In the genomic region with DNA sequence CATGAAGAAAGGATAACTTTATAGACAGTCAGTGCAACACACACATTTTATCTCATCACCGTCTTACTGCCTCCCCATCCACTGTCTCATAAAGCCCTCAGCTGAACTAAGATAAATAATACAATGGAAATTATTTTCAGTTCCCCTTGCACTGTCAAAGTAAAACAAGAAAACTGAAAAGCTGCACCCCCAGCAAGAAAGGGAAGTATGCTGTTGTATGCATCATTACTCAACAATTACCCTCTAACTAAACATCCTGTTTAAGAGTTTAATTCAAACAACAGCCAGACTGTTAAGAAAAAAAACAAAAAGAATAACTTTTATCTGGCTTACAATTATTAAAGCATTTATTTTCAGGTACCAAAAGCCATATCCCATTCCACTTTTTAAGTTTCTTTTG, we compare ENCODE assay signal across 11 cellular contexts. TPM values are rescaled to one million over a fixed set of nuclear protein-coding genes. Genes with fewer than 3 reads are reported as not detected.
DNase-seq lines count a peak whose midpoint lies in the region; ATAC-seq, FAIRE-seq and TF ChIP-seq lines count a peak whose summit lies in the region.
"Had no signal": no experiment of that assay in that cellular context is flagged by ENCODE, and none has a peak within 500 bp of the region (broad histone marks: within the 10 kb centered on the region; RNA-seq: fewer than 3 reads in every experiment).

No MANE protein-coding gene starts in this region.

- H3K9ac ChIP-seq in HepG2 (ENCODE audit: insufficient read depth, low read depth, low read length): no peak overlapping the region
- no peak overlapping the region for H3K9ac ChIP-seq in PC-3 (ENCODE audit: low read length)

- no peaks in the 10 kb centered on the region for H3K9me3 Mint-ChIP-seq in activated CD4-positive, alpha-beta memory T cell treated with anti-CD3 and anti-CD28 coated beads for 36 hours

- H3K27ac Mint-ChIP-seq in activated CD4-positive, alpha-beta memory T cell treated with anti-CD3 and anti-CD28 coated beads for 36 hours: no peak overlapping the region

- intact Hi-C loops in right lobe of liver (cut with DNase I) (no loop called here), HepG2 (cut with micrococcal nuclease; ENCODE audit: unreplicated experiment) (no loop called here), PC-3 (cut with micrococcal nuclease) (no loop called here), upper lobe of right lung (cut with DNase I) (no loop called here)
- intact Hi-C loops in activated CD4-positive, alpha-beta memory T cell treated with anti-CD3 and anti-CD28 coated beads for 36 hours (cut with micrococcal nuclease): no loop called here

- in situ Hi-C loops in HepG2 (cut with HindIII; ENCODE audit: extremely low pct_ligation_motif_present, low pct_unique_long_range_greater_than_20kb): no loop called here

- no peak for FAIRE-seq in HepG2 (lab: Jason Lieb, UNC)
- FAIRE-seq: keratinocyte had no signal

- POLR2A ChIA-PET in HepG2 (lab: Yijun Ruan, JAX) (no interaction called here), PC-3 (lab: Charles Lee; ENCODE audit: unreplicated experiment) (no interaction called here)
- POLR2A ChIA-PET in activated CD4-positive, alpha-beta memory T cell treated with anti-CD3 and anti-CD28 coated beads for 36 hours (lab: Charles Lee): no interaction called here

- no peaks in the 10 kb centered on the region for H3K79me2 ChIP-seq in HepG2 (ENCODE audit: insufficient read depth, low read length)
- no peaks in the 10 kb centered on the region for H3K79me2 ChIP-seq in PC-3 (ENCODE audit: low read length)

- H3K4me1 ChIP-seq in right lobe of liver (peaks cover 0 to 13% (median 4%) of the 10 kb centered on the region in 4 donors), HepG2 (ENCODE audit: insufficient read depth, low read length) (peaks cover 51% of the 10 kb centered on the region), PC-3 (ENCODE audit: insufficient read depth, low read length) (peaks cover 33% of the 10 kb centered on the region), upper lobe of right lung (peaks cover 5% of the 10 kb centered on the region)

- no peak overlapping the region for H3K4me3 ChIP-seq in right lobe of liver
- H3K4me3 ChIP-seq in HepG2 (replicated peaks in 1 of 3; ENCODE audit: insufficient read depth in 1 of 3, low read depth in 2 of 3, low read length in 3 of 3): no peak overlapping the region
- no peak overlapping the region for H3K4me3 ChIP-seq in PC-3 (ENCODE audit: low read length)
- no peak overlapping the region for H3K4me3 ChIP-seq in upper lobe of right lung
- H3K4me3 ChIP-seq: SK-N-MC, stomach had no signal

- TF ChIP-seq EP300 in HepG2 (IDR thresholded peaks at IDR 0.05; ENCODE audit: low read depth in 2 of 2, low read length in 2 of 2) (no peak), HepG2 (CRISPR knock-in tag; IDR thresholded peaks at IDR 0.05; ENCODE audit: borderline replicate concordance) (no peak)

- no peak overlapping the region for H3K4me3 Mint-ChIP-seq in activated CD4-positive, alpha-beta memory T cell treated with anti-CD3 and anti-CD28 coated beads for 36 hours

- no peaks in the 10 kb centered on the region for H3K9me3 ChIP-seq in right lobe of liver
- no peaks in the 10 kb centered on the region for H3K9me3 ChIP-seq in HepG2 (ENCODE audit: low read length)
- H3K9me3 ChIP-seq in PC-3 (ENCODE audit: low read length): no peaks in the 10 kb centered on the region
- H3K9me3 ChIP-seq in upper lobe of right lung: no peaks in the 10 kb centered on the region
- H3K9me3 ChIP-seq: stomach had no signal

- TF ChIP-seq POLR2A in right lobe of liver (IDR thresholded peaks at IDR 0.05): no peak
- TF ChIP-seq POLR2A in HepG2 (IDR thresholded peaks at IDR 0.05; ENCODE audit: insufficient read depth in 1 of 2, low read depth in 2 of 2, low read length in 2 of 2): no peak

- TF ChIP-seq RAD21 in HepG2 (CRISPR knock-in tag; IDR thresholded peaks at IDR 0.05): no peak

- peaks cover 28% of the 10 kb centered on the region for H3K36me3 Mint-ChIP-seq in activated CD4-positive, alpha-beta memory T cell treated with anti-CD3 and anti-CD28 coated beads for 36 hours

- no peaks in the 10 kb centered on the region for H3K9me2 ChIP-seq in PC-3 (replicated peaks; ENCODE audit: low read length)

- TF ChIP-seq CTCF in right lobe of liver (IDR thresholded peaks at IDR 0.05) (no peak), HepG2 (CRISPR knock-in tag; IDR thresholded peaks at IDR 0.05) (no peak), PC-3 (conservative IDR thresholded peaks at IDR 0.05; ENCODE audit: low read depth, low read length) (no peak), upper lobe of right lung (IDR thresholded peaks at IDR 0.05) (no peak)

- BruUV-seq in HepG2 (replicated peaks; lab: Mats Ljungman, UMichigan): no TSS peak
- no TSS peak for BruUV-seq in PC-3 (replicated peaks; lab: Mats Ljungman, UMichigan)

- H3K27me3 Mint-ChIP-seq in activated CD4-positive, alpha-beta memory T cell treated with anti-CD3 and anti-CD28 coated beads for 36 hours: no peaks in the 10 kb centered on the region

- 64% methylated on average over 1 of the region's 1 CpG for WGBS in right lobe of liver (ENCODE audit: insufficient coverage, low coverage, low lambda C conversion rate, missing lambda C conversion rate)
- WGBS in HepG2 (ENCODE audit: low lambda C conversion rate): 97% methylated on average over 1 of the region's 1 CpG

- H3K27ac ChIP-seq in right lobe of liver (no peak overlapping the region), HepG2 (ENCODE audit: extremely low read length, insufficient read depth, low read length) (no peak overlapping the region), PC-3 (ENCODE audit: low read length) (peak overlapping the region; percentile 10; the same call in 1 of the 2 replicates), upper lobe of right lung (no peak overlapping the region)
- H3K27ac ChIP-seq: SK-N-MC had no signal

- H3K4me2 ChIP-seq in HepG2 (ENCODE audit: low read depth, low read length) (no peak overlapping the region), PC-3 (ENCODE audit: low read length) (peak overlapping the region; percentile 49; the same call in 1 of the 2 replicates)

- no peaks in the 10 kb centered on the region for H4K20me1 ChIP-seq in HepG2 (ENCODE audit: insufficient read depth, low read length)
- H4K20me1 ChIP-seq in PC-3 (ENCODE audit: low read length): no peaks in the 10 kb centered on the region

- DNase-seq in right lobe of liver (no peak), HepG2 (ENCODE audit: low spot score) (no peak), PC-3 (peak; percentile 50), upper lobe of right lung (no peak), NCI-H2107 (lab: John Stamatoyannopoulos, UW) (no peak), cerebellum (ENCODE audit: low spot score) (no peak)
- no peak for DNase-seq in activated CD4-positive, alpha-beta memory T cell treated with anti-CD3 and anti-CD28 coated beads for 36 hours
- DNase-seq: stomach had no signal

- ATAC-seq in right lobe of liver: peak; percentile 3 to 37 (median 12)
- no peak for ATAC-seq in HepG2
- peak; percentile 63 for ATAC-seq in HG03066 (IDR thresholded peaks at IDR 0.05; ENCODE audit: low read depth, unreplicated experiment)
- ATAC-seq in PC-3: peak; percentile 62
- peak; percentile 51 for ATAC-seq in upper lobe of right lung

- H3K36me3 ChIP-seq in right lobe of liver: peaks cover 0 to 20% (median 0%) of the 10 kb centered on the region in 4 donors
- H3K36me3 ChIP-seq in HepG2 (replicated peaks in 1 of 2; ENCODE audit: control insufficient read depth in 1 of 2, insufficient read depth in 2 of 2, low read length in 2 of 2): no peaks in the 10 kb centered on the region; a peak in 1 of 5 replicates
- H3K36me3 ChIP-seq in PC-3 (ENCODE audit: low read depth, low read length): peaks cover 10% of the 10 kb centered on the region; the same call in 1 of the 2 replicates
- H3K36me3 ChIP-seq in upper lobe of right lung: peaks cover 43% of the 10 kb centered on the region

- H2AFZ ChIP-seq in HepG2 (ENCODE audit: low read length): no peak overlapping the region
- no peak overlapping the region for H2AFZ ChIP-seq in PC-3 (ENCODE audit: low read length)

- no peaks in the 10 kb centered on the region for H3F3A ChIP-seq in PC-3 (ENCODE audit: low read length, unreplicated experiment)

- CTCF ChIA-PET in HepG2 (lab: Yijun Ruan, JAX; ENCODE audit: low intra/inter-chr PET ratio, low total read pairs): no interaction called here
- CTCF ChIA-PET in PC-3 (lab: Charles Lee): no interaction called here
- CTCF ChIA-PET in activated CD4-positive, alpha-beta memory T cell treated with anti-CD3 and anti-CD28 coated beads for 36 hours (lab: Charles Lee): no interaction called here

- no peaks in the 10 kb centered on the region for H3K27me3 ChIP-seq in right lobe of liver
- H3K27me3 ChIP-seq in HepG2 (ENCODE audit: control insufficient read depth in 1 of 2, insufficient read depth in 2 of 2, low read length in 2 of 2): no peaks in the 10 kb centered on the region
- H3K27me3 ChIP-seq in PC-3 (ENCODE audit: low read length): no peaks in the 10 kb centered on the region
- no peaks in the 10 kb centered on the region for H3K27me3 ChIP-seq in upper lobe of right lung
- H3K27me3 ChIP-seq: stomach had no signal

- H3K4me1 Mint-ChIP-seq in activated CD4-positive, alpha-beta memory T cell treated with anti-CD3 and anti-CD28 coated beads for 36 hours (ENCODE audit: low read depth): peaks cover 9% of the 10 kb centered on the region

RNA-seq across cellular contexts. Expression of a gene that starts 25.0 kb away (rescaled TPM):
- total RNA-seq in right lobe of liver: 10 to 100 TPM; 23.2 to 40.9 (median 30.7) TPM
- total RNA-seq in HepG2 (2016; rRNA removed; fragmentation: Illumina TruSeq; extraction: Trizol): 5.4 and 11.9 TPM in 2 replicates
- 9.1 and 12.1 TPM in 2 replicates for total RNA-seq in HepG2 (2016; cell fraction: cytosol; rRNA removed; fragmentation: Illumina TruSeq; extraction: Trizol; ENCODE audit: low read depth)
- total RNA-seq in HepG2 (2016; cell fraction: insoluble cytoplasmic fraction; rRNA removed; fragmentation: Illumina TruSeq; extraction: Trizol): 3.6 and 11.9 TPM in 2 replicates
- total RNA-seq in HepG2 (2016; cell fraction: membrane; rRNA removed; fragmentation: Illumina TruSeq; extraction: Trizol): 7.1 and 10.4 TPM in 2 replicates
- total RNA-seq in HepG2 (2016; cell fraction: nucleus; rRNA removed; fragmentation: Illumina TruSeq; extraction: Trizol): 19.6 and 20.7 TPM in 2 replicates
- 9.6 and 10.6 TPM in 2 replicates for polyA plus RNA-seq in HepG2 (2011; rRNA removed)
- polyA plus RNA-seq in HepG2 (2011; cell fraction: cytosol; rRNA removed): 5.0 and 6.2 TPM in 2 replicates
- 18.2 and 19.2 TPM in 2 replicates for polyA plus RNA-seq in HepG2 (2011; cell fraction: nucleus; rRNA removed)
- polyA plus RNA-seq in HepG2 (2012): 6.4 and 7.1 TPM in 2 replicates
- polyA plus RNA-seq in HepG2 (2016; cell fraction: cytosol; fragmentation: Illumina TruSeq; extraction: Trizol; ENCODE audit: low read depth): 14.6 and 22.2 TPM in 2 replicates
- 4.6 and 6.6 TPM in 2 replicates for polyA plus RNA-seq in HepG2 (2016; cell fraction: insoluble cytoplasmic fraction; fragmentation: Illumina TruSeq; extraction: Trizol; ENCODE audit: low read depth)
- 8.0 and 12.4 TPM in 2 replicates for polyA plus RNA-seq in HepG2 (2016; cell fraction: membrane; fragmentation: Illumina TruSeq; extraction: Trizol; ENCODE audit: low read depth)
- polyA plus RNA-seq in HepG2 (2016; cell fraction: nucleus; fragmentation: Illumina TruSeq; extraction: Trizol; ENCODE audit: insufficient read depth, low read depth): 31.1 and 36.4 TPM in 2 replicates
- polyA minus RNA-seq in HepG2 (2011; rRNA and poly(A)+ RNA removed; ENCODE audit: low replicate concordance): 8.2 and 19.5 TPM in 2 replicates
- 3.4 and 4.1 TPM in 2 replicates for polyA minus RNA-seq in HepG2 (2011; cell fraction: cytosol; rRNA and poly(A)+ RNA removed)
- 21.0 and 21.2 TPM in 2 replicates for polyA minus RNA-seq in HepG2 (2011; cell fraction: nucleus; rRNA and poly(A)+ RNA removed)
- 15.8 and 17.9 TPM in 2 replicates for total RNA-seq in PC-3 (2014; rRNA removed)
- total RNA-seq in upper lobe of right lung: 67.0 TPM
- total RNA-seq in activated CD4-positive, alpha-beta memory T cell treated with anti-CD3 and anti-CD28 coated beads for 36 hours: 10 to 100 TPM; 34.0 to 35.4 TPM
- 21.6 TPM for total RNA-seq in cerebellum

RNA-seq across cellular contexts. Expression of a gene that starts 31.9 kb away (rescaled TPM):
- total RNA-seq in right lobe of liver (10 to 100 TPM; 13.5 to 22.4 (median 18.2) TPM), HepG2 (2016; rRNA removed; fragmentation: Illumina TruSeq; extraction: Trizol) (18.8 and 24.0 TPM in 2 replicates), PC-3 (2014; rRNA removed) (81.9 and 89.5 TPM in 2 replicates), upper lobe of right lung (42.6 TPM), cerebellum (32.2 TPM)
- 4.1 TPM in 2 replicates for total RNA-seq in HepG2 (2016; cell fraction: cytosol; rRNA removed; fragmentation: Illumina TruSeq; extraction: Trizol; ENCODE audit: low read depth)
- total RNA-seq in HepG2 (2016; cell fraction: insoluble cytoplasmic fraction; rRNA removed; fragmentation: Illumina TruSeq; extraction: Trizol): 18.9 and 22.7 TPM in 2 replicates
- total RNA-seq in HepG2 (2016; cell fraction: membrane; rRNA removed; fragmentation: Illumina TruSeq; extraction: Trizol): 8.7 and 9.1 TPM in 2 replicates
- 15.1 and 15.2 TPM in 2 replicates for total RNA-seq in HepG2 (2016; cell fraction: nucleus; rRNA removed; fragmentation: Illumina TruSeq; extraction: Trizol)
- polyA plus RNA-seq in HepG2 (2011; rRNA removed): 19.1 and 20.2 TPM in 2 replicates
- 19.1 and 22.1 TPM in 2 replicates for polyA plus RNA-seq in HepG2 (2011; cell fraction: cytosol; rRNA removed)
- polyA plus RNA-seq in HepG2 (2011; cell fraction: nucleus; rRNA removed): 6.4 and 8.0 TPM in 2 replicates
- 23.0 and 26.4 TPM in 2 replicates for polyA plus RNA-seq in HepG2 (2012)
- polyA plus RNA-seq in HepG2 (2016; cell fraction: cytosol; fragmentation: Illumina TruSeq; extraction: Trizol; ENCODE audit: low read depth): 2.7 and 2.9 TPM in 2 replicates
- polyA plus RNA-seq in HepG2 (2016; cell fraction: insoluble cytoplasmic fraction; fragmentation: Illumina TruSeq; extraction: Trizol; ENCODE audit: low read depth): 29.6 and 30.5 TPM in 2 replicates
- 5.7 and 6.2 TPM in 2 replicates for polyA plus RNA-seq in HepG2 (2016; cell fraction: membrane; fragmentation: Illumina TruSeq; extraction: Trizol; ENCODE audit: low read depth)
- polyA plus RNA-seq in HepG2 (2016; cell fraction: nucleus; fragmentation: Illumina TruSeq; extraction: Trizol; ENCODE audit: insufficient read depth, low read depth): 21.5 and 22.8 TPM in 2 replicates
- 15.1 and 30.4 TPM in 2 replicates for polyA minus RNA-seq in HepG2 (2011; rRNA and poly(A)+ RNA removed; ENCODE audit: low replicate concordance)
- 11.8 and 14.1 TPM in 2 replicates for polyA minus RNA-seq in HepG2 (2011; cell fraction: cytosol; rRNA and poly(A)+ RNA removed)
- polyA minus RNA-seq in HepG2 (2011; cell fraction: nucleus; rRNA and poly(A)+ RNA removed): 12.7 and 15.6 TPM in 2 replicates
- total RNA-seq in activated CD4-positive, alpha-beta memory T cell treated with anti-CD3 and anti-CD28 coated beads for 36 hours: 10 to 100 TPM; 21.2 to 22.0 TPM
